28 cellular contexts compared by ENCODE assay signal in the genomic region with DNA sequence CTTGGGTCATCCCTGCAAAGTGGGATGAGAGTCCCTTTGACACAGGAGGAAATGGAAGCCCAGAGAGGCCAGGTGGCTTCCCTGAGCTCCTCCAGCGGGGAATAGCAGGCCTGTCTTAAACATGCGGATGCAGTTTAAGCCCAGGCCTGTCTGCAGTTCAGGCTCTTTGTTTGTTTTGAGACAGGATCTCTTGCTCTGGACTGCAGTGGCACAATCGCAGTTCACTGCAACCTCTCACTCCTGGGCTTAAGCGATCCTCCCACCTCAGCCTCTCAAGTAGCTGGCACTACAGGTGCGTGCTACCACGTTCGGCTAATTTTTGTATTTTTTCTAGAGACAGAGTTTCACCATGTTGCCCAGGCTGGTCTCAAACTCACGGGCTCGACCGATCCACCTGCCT. TPM values are rescaled to one million over a fixed set of nuclear protein-coding genes. Genes with fewer than 3 reads are reported as not detected.
"Had no signal": no experiment of that assay in that cellular context is flagged by ENCODE, and none has a peak within 500 bp of the region (broad histone marks: within the 10 kb centered on the region; RNA-seq: fewer than 3 reads in every experiment).

No MANE protein-coding gene starts in this region.

- ATAC-seq: heart right ventricle; left colon; mucosa of descending colon; natural killer cell treated with Interleukin-12 subunit alpha and Interleukin-12 subunit beta and Interleukin-15 and Interleukin-18, amount 100 ng/mL, for 72 hours; psoas muscle; right cardiac atrium; stimulated activated memory B cell treated with anti-CD40 and anti-IgM and Interleukin-4, amounts not matched to agents 10 μg/mL and 1 μg/mL and 100 μg/mL, for 72 hours; stimulated activated naive CD8-positive, alpha-beta T cell treated with anti-CD3 and anti-CD28 coated beads, Interleukin-15, Interleukin-2, amounts not matched to agents 100 U/mL and 50 U/mL, for 24 hours had no signal

- H3K4me3 ChIP-seq: colonic mucosa, esophagus squamous epithelium, heart right ventricle, lung, mucosa of descending colon, ovary, psoas muscle, skin epidermis, testis, tibial artery had no signal

- DNase-seq: colonic mucosa; dermis blood vessel endothelial cell; effector memory CD4-positive, alpha-beta T cell; esophagus squamous epithelium; foreskin melanocyte; glutamatergic neuron; heart right ventricle; hippocampal formation; kidney glomerular epithelial cell; left colon; mesenchymal stem cell; mucosa of descending colon; naive B cell; nucleus accumbens; ovary; posterior cingulate gyrus; psoas muscle; right cardiac atrium; spleen; stimulated activated CD4-positive, alpha-beta T cell treated with anti-CD3 and anti-CD28 coated beads, Interleukin-4, amount 100 ng/mL, for 4 hours; stimulated activated naive CD8-positive, alpha-beta T cell treated with anti-CD3 and anti-CD28 coated beads, Interleukin-15, Interleukin-2, amounts not matched to agents 100 U/mL and 50 U/mL, for 24 hours; substantia nigra; testis; tibial artery had no signal

- H3K27me3 ChIP-seq: testis had no signal

- H3K27ac ChIP-seq: colonic mucosa, esophagus squamous epithelium, ovary, psoas muscle, testis, tibial artery had no signal

- H3K4me1 ChIP-seq: colonic mucosa, psoas muscle, testis had no signal

- H3K36me3 ChIP-seq: colonic mucosa, esophagus squamous epithelium, heart right ventricle, ovary, spleen, tibial artery had no signal

- H3K9me3 ChIP-seq: colonic mucosa, esophagus squamous epithelium, heart right ventricle, mucosa of descending colon, ovary, psoas muscle, spleen, testis, tibial artery had no signal

RNA-seq across cellular contexts. Expression of gene TRPV4, which starts 3.5 kb away (rescaled TPM):
- total RNA-seq: natural killer cell treated with Interleukin-12 subunit alpha and Interleukin-12 subunit beta and Interleukin-15 and Interleukin-18, amount 100 ng/mL, for 72 hours had no signal
